ENCODE assay signal across 20 cellular contexts in genomic region chr20:45958593-45958992, GRCh38. TPM values are rescaled to one million over a fixed set of nuclear protein-coding genes. Genes with fewer than 3 reads are reported as not detected.
DNase-seq lines count a peak whose midpoint lies in the region; ATAC-seq and TF ChIP-seq lines count a peak whose summit lies in the region.
"Had no signal": no experiment of that assay in that cellular context is flagged by ENCODE, and none has a peak within 500 bp of the region (broad histone marks: within the 10 kb centered on the region; RNA-seq: fewer than 3 reads in every experiment).

No MANE protein-coding gene starts in this region.

- peak; percentile 4 for DNase-seq in Right ventricle myocardium superior
- DNase-seq in Right ventricle myocardium inferior (ENCODE audit: missing footprints) = no peak
- peak; percentile 23 for DNase-seq in RWPE2 (ENCODE audit: low spot score)
- DNase-seq in immature natural killer cell = no peak
- DNase-seq in suprapubic skin (ENCODE audit: low spot score in 2 of 2) = peak; percentile 13 to 14
- no peak for DNase-seq in NCI-H1048 (lab: John Stamatoyannopoulos, UW)
- no peak for DNase-seq in activated CD8-positive, alpha-beta T cell treated with anti-CD3 and anti-CD28 coated beads for 36 hours
- DNase-seq in NCI-H1930 (lab: John Stamatoyannopoulos, UW) = no peak
- DNase-seq: BE2C; CD4-positive, alpha-beta T cell; GDM1; NCI-H1105 treated with DMSO at 0.1 percent for 48 hours; NCI-H1694; NCI-H510A; NCI-H748 treated with DMSO at 0.1 percent for 48 hours; NK-92 treated with Interleukin-12 subunit alpha and Interleukin-12 subunit beta, amount 100 ng/mL, for 24 hours; SHP77 had no signal

- intact Hi-C loops in Right ventricle myocardium superior (cut with DNase I) (no loop called here), Right ventricle myocardium inferior (cut with DNase I) (no loop called here)
- intact Hi-C loops in activated CD8-positive, alpha-beta T cell treated with anti-CD3 and anti-CD28 coated beads for 36 hours (cut with micrococcal nuclease) = no loop called here

- no peaks in the 10 kb centered on the region for H3K27me3 ChIP-seq in RWPE2 (ENCODE audit: insufficient read depth, poor library complexity, severe bottlenecking)
- no peaks in the 10 kb centered on the region for H3K27me3 ChIP-seq in suprapubic skin
- H3K27me3 ChIP-seq: BE2C, Peyer's patch had no signal

- no peaks in the 10 kb centered on the region for H3K9me3 ChIP-seq in RWPE2 (ENCODE audit: severe bottlenecking)
- no peaks in the 10 kb centered on the region for H3K9me3 ChIP-seq in suprapubic skin
- H3K9me3 ChIP-seq: BE2C, Caco-2, HAP-1, Peyer's patch had no signal

- H3K36me3 Mint-ChIP-seq in immature natural killer cell = peaks cover 13 to 51% (median 19%) of the 10 kb centered on the region in 3 donors
- H3K36me3 Mint-ChIP-seq in activated CD8-positive, alpha-beta T cell treated with anti-CD3 and anti-CD28 coated beads for 36 hours (ENCODE audit: low read depth) = peaks cover 46% of the 10 kb centered on the region

- 100% methylated on average over 4 of the region's 4 CpGs for WGBS in suprapubic skin

- ATAC-seq in Right ventricle myocardium superior (ENCODE audit: poor library complexity) (no peak), Right ventricle myocardium inferior (no peak), RWPE2 (ENCODE audit: low read depth) (no peak)
- no peak for ATAC-seq in activated CD8-positive, alpha-beta T cell treated with anti-CD3 and anti-CD28 coated beads for 36 hours

- TF ChIP-seq CTCF in RWPE2 (IDR thresholded peaks at IDR 0.05; ENCODE audit: poor library complexity, severe bottlenecking) (no peak), suprapubic skin (IDR thresholded peaks at IDR 0.05) (no peak)
- no peak for TF ChIP-seq CTCF in activated CD8-positive, alpha-beta T cell treated with anti-CD3 and anti-CD28 coated beads for 36 hours (IDR thresholded peaks at IDR 0.05)

- peaks cover 2 to 7% (median 2%) of the 10 kb centered on the region in 3 donors for H3K27me3 Mint-ChIP-seq in immature natural killer cell (ENCODE audit: low read depth in 3 of 3)
- H3K27me3 Mint-ChIP-seq in activated CD8-positive, alpha-beta T cell treated with anti-CD3 and anti-CD28 coated beads for 36 hours = no peaks in the 10 kb centered on the region
- H3K27me3 Mint-ChIP-seq: CD4-positive, alpha-beta T cell had no signal

- H3K4me1 Mint-ChIP-seq in immature natural killer cell = peaks cover 6 to 8% of the 10 kb centered on the region in 2 donors
- H3K4me1 Mint-ChIP-seq in activated CD8-positive, alpha-beta T cell treated with anti-CD3 and anti-CD28 coated beads for 36 hours (ENCODE audit: low read depth) = no peaks in the 10 kb centered on the region

- H3K27ac ChIP-seq in RWPE2 (ENCODE audit: poor library complexity, severe bottlenecking) (no peak overlapping the region), suprapubic skin (no peak overlapping the region)
- H3K27ac ChIP-seq: Peyer's patch had no signal

- CTCF ChIA-PET in activated CD8-positive, alpha-beta T cell treated with anti-CD3 and anti-CD28 coated beads for 36 hours (lab: Charles Lee) = interaction anchor here (1.3 to 5.3 kb wide), 2 partner anchors 11 to 12 kb away, joined by 3 to 50 read pairs; no protein-coding TSS in a partner anchor

- H3K4me1 ChIP-seq in RWPE2 (ENCODE audit: insufficient read depth, poor library complexity, severe bottlenecking) = no peaks in the 10 kb centered on the region
- H3K4me1 ChIP-seq in suprapubic skin = no peaks in the 10 kb centered on the region
- H3K4me1 ChIP-seq: BE2C, Caco-2, HAP-1, Peyer's patch had no signal

- H3K36me3 ChIP-seq in RWPE2 (ENCODE audit: low read depth) (peaks cover 75% of the 10 kb centered on the region), suprapubic skin (peaks cover 79% of the 10 kb centered on the region)

- no peak for TF ChIP-seq POLR2A in suprapubic skin (IDR thresholded peaks at IDR 0.05)

- no peaks in the 10 kb centered on the region for H3K9me3 Mint-ChIP-seq in immature natural killer cell
- no peaks in the 10 kb centered on the region for H3K9me3 Mint-ChIP-seq in activated CD8-positive, alpha-beta T cell treated with anti-CD3 and anti-CD28 coated beads for 36 hours
- H3K9me3 Mint-ChIP-seq: CD4-positive, alpha-beta T cell had no signal

- H3K4me3 Mint-ChIP-seq in immature natural killer cell = no peak overlapping the region
- H3K4me3 Mint-ChIP-seq in activated CD8-positive, alpha-beta T cell treated with anti-CD3 and anti-CD28 coated beads for 36 hours = no peak overlapping the region
- H3K4me3 Mint-ChIP-seq: CD4-positive, alpha-beta T cell had no signal

- no peak for TF ChIP-seq EP300 in suprapubic skin (IDR thresholded peaks at IDR 0.05)

- H3K4me3 ChIP-seq in RWPE2 (ENCODE audit: severe bottlenecking) (no peak overlapping the region), suprapubic skin (no peak overlapping the region)
- H3K4me3 ChIP-seq: HAP-1, Peyer's patch had no signal

- POLR2A ChIA-PET in activated CD8-positive, alpha-beta T cell treated with anti-CD3 and anti-CD28 coated beads for 36 hours (lab: Charles Lee) = interaction anchor here (0.8 to 5.8 kb wide), 6 partner anchors 10 to 24 kb away, joined by 3 to 55 read pairs (median 6); partner anchors contain the start of genes PCIF1 and ZNF335

- peak overlapping the region in 4 of 6 donors; percentile 23 to 55 (median 36) for H3K27ac Mint-ChIP-seq in immature natural killer cell
- no peak overlapping the region for H3K27ac Mint-ChIP-seq in activated CD8-positive, alpha-beta T cell treated with anti-CD3 and anti-CD28 coated beads for 36 hours
- H3K27ac Mint-ChIP-seq: CD4-positive, alpha-beta T cell had no signal

RNA-seq across cellular contexts. Expression of gene ZNF335, which starts 13.4 kb away (rescaled TPM):
- total RNA-seq in Right ventricle myocardium superior = 7.6 TPM
- total RNA-seq in Right ventricle myocardium inferior = 9.7 TPM
- 10 to 100 TPM in 1 of 3 donors, 1 to 10 TPM in 2; 7.1 to 17.9 (median 9.6) TPM for polyA plus RNA-seq in immature natural killer cell
- 10 to 100 TPM; 25.8 to 62.6 (median 35.1) TPM for total RNA-seq in suprapubic skin
- total RNA-seq in activated CD8-positive, alpha-beta T cell treated with anti-CD3 and anti-CD28 coated beads for 36 hours = 10 to 100 TPM; 27.0 to 28.8 TPM

RNA-seq across cellular contexts. Expression of gene PCIF1, which starts 24.1 kb away (rescaled TPM):
- total RNA-seq in Right ventricle myocardium superior (21.8 TPM), Right ventricle myocardium inferior (22.5 TPM), suprapubic skin (10 to 100 TPM; 37.2 to 70.3 (median 42.4) TPM)
- 10 to 100 TPM; 78.4 to 93.4 (median 83.0) TPM for polyA plus RNA-seq in immature natural killer cell
- total RNA-seq in activated CD8-positive, alpha-beta T cell treated with anti-CD3 and anti-CD28 coated beads for 36 hours = 10 to 100 TPM; 27.8 to 29.5 TPM

RNA-seq across cellular contexts. Expression of gene PLTP, which starts 46.6 kb away (rescaled TPM):
- total RNA-seq in Right ventricle myocardium superior (118 TPM), Right ventricle myocardium inferior (156 TPM), suprapubic skin (100 to 1,000 TPM in 1 of 4 donors, 10 to 100 TPM in 3; 49.2 to 138 (median 70.4) TPM)
- polyA plus RNA-seq in immature natural killer cell = 10 to 100 TPM in 1 of 3 donors, 1 to 10 TPM in 1, under 1 TPM in 1; 0.77 to 17.5 (median 7.3) TPM
- total RNA-seq in activated CD8-positive, alpha-beta T cell treated with anti-CD3 and anti-CD28 coated beads for 36 hours = 1 to 10 TPM; 7.4 to 8.6 TPM
- total RNA-seq: CD4-positive, alpha-beta T cell had no signal

RNA-seq across cellular contexts. Expression of gene MMP9, which starts 50.1 kb away (rescaled TPM):
- total RNA-seq in Right ventricle myocardium superior (0.48 TPM), Right ventricle myocardium inferior (1.1 TPM), suprapubic skin (1 to 10 TPM in 2 of 4 donors, under 1 TPM in 2; 0.30 to 1.9 (median 0.96) TPM)
- polyA plus RNA-seq in immature natural killer cell = under 1 TPM in 1 of 3 donors, not detected in 2; 0.09 TPM
- under 1 TPM in 1 of 2 experiments, not detected in 1; 0.11 TPM for total RNA-seq in activated CD8-positive, alpha-beta T cell treated with anti-CD3 and anti-CD28 coated beads for 36 hours

Comparison
In these comparisons a context has a peak if more than half of its experiments do, and no peak if none do; other contexts are left out.
1. DNase-seq: peak in Right ventricle myocardium superior (single experiment), RWPE2 (single experiment) and suprapubic skin (2 of 2); none in Right ventricle myocardium inferior (single experiment), immature natural killer cell (0 of 3), NCI-H1048 (single experiment), activated CD8-positive, alpha-beta T cell treated with anti-CD3 and anti-CD28 coated beads for 36 hours (single experiment) and NCI-H1930 (0 of 2).
2. RNA of gene PLTP, which starts 46.6 kb away (total RNA-seq): 156 TPM in Right ventricle myocardium inferior (single experiment), 118 TPM in Right ventricle myocardium superior (single experiment) and 49.2 to 138 TPM in suprapubic skin; 7.4 to 8.6 TPM in activated CD8-positive, alpha-beta T cell treated with anti-CD3 and anti-CD28 coated beads for 36 hours; every median in the first group is over 4 times any median in the second.